In the genomic region with DNA sequence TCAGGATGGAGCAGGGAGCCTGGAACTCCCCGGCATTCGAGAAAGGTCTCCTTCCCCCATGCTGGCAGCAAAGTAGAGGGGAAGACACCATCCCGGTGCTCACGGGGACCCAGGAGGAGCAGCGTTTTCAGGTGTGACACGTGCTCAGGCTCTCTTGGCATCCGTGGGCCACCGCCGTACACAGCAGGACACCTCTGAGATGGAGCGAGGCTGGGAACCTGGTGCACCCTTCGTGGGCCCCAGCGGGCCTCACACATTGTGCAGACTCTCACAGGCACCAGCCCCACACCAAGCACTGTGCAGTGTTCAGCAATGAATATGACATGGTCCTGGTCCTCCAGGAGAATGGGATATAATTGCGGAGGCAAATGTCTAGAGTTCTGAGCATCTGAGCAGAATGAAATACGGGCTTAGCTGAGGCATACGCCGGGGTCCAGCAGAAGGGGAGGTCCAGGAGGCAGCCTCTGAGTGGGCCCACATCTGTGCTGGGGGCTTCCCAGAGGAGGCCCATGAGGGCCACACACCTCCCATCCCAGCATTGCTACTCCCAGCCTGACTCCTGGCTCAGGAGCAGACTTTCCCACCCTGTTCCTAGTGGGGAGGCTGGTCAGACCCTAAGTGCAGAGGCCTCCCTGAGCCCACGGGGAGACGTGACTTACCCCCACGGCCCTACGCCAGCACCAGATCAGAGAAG, we compare ENCODE assay signal across 8 cellular contexts.
DNase-seq lines count a peak whose midpoint lies in the region; ATAC-seq, FAIRE-seq and TF ChIP-seq lines count a peak whose summit lies in the region.

No MANE protein-coding gene starts in this region.

- peak overlapping the region; percentile 79 for H3K4me3 ChIP-seq in AG10803 (ENCODE audit: low read length)

- peaks cover 53% of the 10 kb centered on the region for H3K4me1 Mint-ChIP-seq in nephron progenitor cell

- no peak overlapping the region for H3K27ac Mint-ChIP-seq in nephron progenitor cell

- TF ChIP-seq CTCF in AG10803 (conservative IDR thresholded peaks at IDR 0.05; ENCODE audit: low read length) (no peak), nephron progenitor cell (IDR thresholded peaks at IDR 0.05) (no peak)

- H3K4me3 Mint-ChIP-seq in nephron progenitor cell = peak overlapping the region; percentile 25

- peak; percentile 69 for FAIRE-seq in HTR-8/SVneo (lab: Jason Lieb, UNC)

- H3K27me3 Mint-ChIP-seq in nephron progenitor cell (ENCODE audit: low read depth, poor library complexity) = peaks cover 9% of the 10 kb centered on the region

- H3K27ac ChIP-seq in cingulate gyrus (ENCODE audit: low read depth, low read length) = peak overlapping the region; percentile 49

- DNase-seq in AG10803 (ENCODE audit: low read depth) (no peak), HTR-8/SVneo (ENCODE audit: insufficient read length, low spot score) (no peak), nephron progenitor cell (no peak), islet precursor cell (no peak), midbrain (lab: John Stamatoyannopoulos, UW) (no peak)
- DNase-seq in stimulated activated CD8-positive, alpha-beta memory T cell treated with anti-CD3 and anti-CD28 coated beads, Interleukin-4, amount 100 ng/mL, for 48 hours = no peak

- peaks cover 23% of the 10 kb centered on the region for H3K36me3 Mint-ChIP-seq in nephron progenitor cell (ENCODE audit: low read depth)

- ATAC-seq in HG02588 (IDR thresholded peaks at IDR 0.05; ENCODE audit: unreplicated experiment) = no peak

- H3K9me3 Mint-ChIP-seq in nephron progenitor cell = peaks cover 1% of the 10 kb centered on the region
